Comparison of ENCODE assay signal across 18 cellular contexts in the genomic region with DNA sequence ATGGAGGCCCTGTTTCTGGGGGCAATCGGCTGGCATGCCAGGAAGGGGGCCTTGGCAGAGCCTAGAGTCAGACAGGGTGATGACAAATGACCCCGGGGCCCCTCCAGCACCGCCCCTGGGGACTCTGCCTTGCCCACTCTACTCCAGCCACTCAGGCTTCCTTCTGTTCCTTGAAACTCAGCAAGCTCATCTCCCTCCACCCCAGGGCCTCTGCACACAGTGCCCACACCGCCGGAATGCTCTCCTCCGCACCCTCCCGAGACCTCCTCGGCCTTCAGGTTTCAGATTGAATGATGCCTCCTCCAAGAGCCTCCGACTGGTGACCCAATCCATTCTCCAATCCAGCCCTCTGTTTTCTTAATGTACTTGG.
DNase-seq lines count a peak whose midpoint lies in the region; ATAC-seq and TF ChIP-seq lines count a peak whose summit lies in the region.
"Had no signal": no experiment of that assay in that cellular context is flagged by ENCODE, and none has a peak within 500 bp of the region (broad histone marks: within the 10 kb centered on the region; RNA-seq: fewer than 3 reads in every experiment).

No MANE protein-coding gene starts in this region.

- no peaks in the 10 kb centered on the region for H3K9me3 ChIP-seq in RWPE2 (ENCODE audit: severe bottlenecking)
- no peaks in the 10 kb centered on the region for H3K9me3 ChIP-seq in upper lobe of right lung

- intact Hi-C loops in upper lobe of right lung (cut with DNase I) = no loop called here

- H3K4me3 Mint-ChIP-seq in nephron = no peak overlapping the region

- H3K27me3 Mint-ChIP-seq in nephron (ENCODE audit: low read depth) = peaks cover 29% of the 10 kb centered on the region

- H3K36me3 ChIP-seq in RWPE2 (ENCODE audit: low read depth) = no peaks in the 10 kb centered on the region
- H3K36me3 ChIP-seq in upper lobe of right lung = no peaks in the 10 kb centered on the region

- no peak overlapping the region for H3K27ac ChIP-seq in RWPE2 (ENCODE audit: poor library complexity, severe bottlenecking)
- H3K27ac ChIP-seq in coronary artery = no peak overlapping the region
- H3K27ac ChIP-seq in upper lobe of right lung = no peak overlapping the region
- H3K27ac ChIP-seq: KMS-11, RWPE1 had no signal

- no peak overlapping the region for H3K4me3 ChIP-seq in RWPE2 (ENCODE audit: severe bottlenecking)
- H3K4me3 ChIP-seq in coronary artery = no peak overlapping the region
- no peak overlapping the region for H3K4me3 ChIP-seq in upper lobe of right lung

- ATAC-seq in RWPE2 (ENCODE audit: low read depth) (no peak), upper lobe of right lung (no peak), GM21529 (IDR thresholded peaks at IDR 0.05; ENCODE audit: unreplicated experiment) (no peak)

- H3K4me1 Mint-ChIP-seq in nephron = peaks cover 79% of the 10 kb centered on the region

- DNase-seq in RWPE2 (ENCODE audit: low spot score) (peak; percentile 41), coronary artery (ENCODE audit: low spot score) (peak; percentile 59), upper lobe of right lung (peak; percentile 37), NCI-H2196 treated with DMSO at 0.1 percent for 48 hours (lab: John Stamatoyannopoulos, UW; ENCODE audit: unreplicated experiment) (no peak), medulla oblongata (ENCODE audit: extremely low spot score) (no peak)
- DNase-seq: DMS79; IMR-90; NCI-H1105; NCI-H2029 treated with DMSO at 0.1 percent for 48 hours; NCI-H345; NCI-H524; NCI-H774; NK-92 treated with Interleukin-12 subunit alpha and Interleukin-12 subunit beta, amount 100 ng/mL, for 24 hours; SIG-M5 had no signal

- TF ChIP-seq CTCF in RWPE2 (IDR thresholded peaks at IDR 0.05; ENCODE audit: poor library complexity, severe bottlenecking) (no peak), coronary artery (IDR thresholded peaks at IDR 0.05) (no peak), nephron (IDR thresholded peaks at IDR 0.05; ENCODE audit: unreplicated experiment in 3 of 3) (no peak), upper lobe of right lung (IDR thresholded peaks at IDR 0.05) (no peak)

- H3K4me1 ChIP-seq in RWPE2 (ENCODE audit: insufficient read depth, poor library complexity, severe bottlenecking) (no peaks in the 10 kb centered on the region), upper lobe of right lung (no peaks in the 10 kb centered on the region)

- H3K36me3 Mint-ChIP-seq in nephron (ENCODE audit: low read depth) = no peaks in the 10 kb centered on the region

- peak overlapping the region; percentile 82 to 92 (median 87) for H3K27ac Mint-ChIP-seq in nephron

- H3K27me3 ChIP-seq in RWPE2 (ENCODE audit: insufficient read depth, poor library complexity, severe bottlenecking) (no peaks in the 10 kb centered on the region), upper lobe of right lung (no peaks in the 10 kb centered on the region)

- no peaks in the 10 kb centered on the region for H3K9me3 Mint-ChIP-seq in nephron

Comparison
In these comparisons a context has a peak if more than half of its experiments do, and no peak if none do; other contexts are left out.
1. DNase-seq: peak in RWPE2 (single experiment), coronary artery (single experiment) and upper lobe of right lung (single experiment); none in NCI-H2196 treated with DMSO at 0.1 percent for 48 hours (single experiment) and medulla oblongata (single experiment).